ENCODE assay signal across 8 cellular contexts in the genomic region with DNA sequence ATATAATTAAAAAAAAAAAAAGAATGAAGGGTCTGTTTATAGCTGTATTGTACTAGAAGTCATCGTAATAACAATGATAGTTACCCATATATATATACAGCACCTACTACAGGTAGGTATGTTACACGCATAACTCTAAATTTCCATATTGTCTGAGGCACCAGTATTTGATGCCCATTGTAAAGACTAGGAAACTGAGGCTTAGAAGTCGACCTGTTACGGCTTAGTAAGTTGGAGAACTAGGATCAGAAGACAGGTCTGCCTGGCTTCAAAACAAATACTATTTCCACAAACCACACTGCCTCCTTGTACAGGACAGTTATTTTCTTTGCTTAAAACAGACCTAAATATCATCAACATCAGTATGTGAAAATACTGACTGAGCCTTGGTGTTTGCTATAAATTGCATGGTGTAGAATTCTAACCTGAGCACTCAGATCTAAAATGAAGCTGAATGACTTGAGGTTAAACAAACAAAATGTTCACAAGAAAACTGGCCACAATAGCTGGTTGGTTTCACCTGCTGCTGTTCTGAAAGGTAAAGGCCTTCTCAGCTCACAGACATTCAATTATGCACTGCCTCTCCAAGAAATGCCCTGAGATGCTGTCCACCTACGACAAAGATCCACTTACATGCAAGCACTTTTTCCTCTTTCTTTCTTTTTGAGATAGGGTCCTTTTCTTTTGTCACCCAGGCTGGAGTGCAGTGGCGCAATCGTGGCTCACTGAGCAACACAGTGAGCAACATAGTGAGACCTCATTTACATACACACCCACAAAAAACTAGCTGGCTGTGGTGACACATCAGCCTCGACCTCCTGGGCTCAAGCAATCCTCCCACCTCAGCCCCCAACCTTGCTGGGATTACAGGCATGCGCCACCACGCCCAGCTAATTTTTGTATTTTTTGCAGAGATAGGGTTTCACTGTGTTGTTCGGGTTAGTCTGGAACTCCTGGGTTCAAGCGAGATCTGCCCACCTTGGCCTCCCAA. TPM values are rescaled to one million over a fixed set of nuclear protein-coding genes. Genes with fewer than 3 reads are reported as not detected.
DNase-seq lines count a peak whose midpoint lies in the region; ATAC-seq, FAIRE-seq and TF ChIP-seq lines count a peak whose summit lies in the region.
"Had no signal": no experiment of that assay in that cellular context is flagged by ENCODE, and none has a peak within 500 bp of the region (broad histone marks: within the 10 kb centered on the region; RNA-seq: fewer than 3 reads in every experiment).

No MANE protein-coding gene starts in this region.

- peak; percentile 58 for ATAC-seq in GM19023 (IDR thresholded peaks at IDR 0.05; ENCODE audit: unreplicated experiment)
- peak; percentile 54 for ATAC-seq in HG03565 (IDR thresholded peaks at IDR 0.05; ENCODE audit: unreplicated experiment)
- ATAC-seq in gastrocnemius medialis = no peak
- no peak for ATAC-seq in HG02981 (IDR thresholded peaks at IDR 0.05; ENCODE audit: unreplicated experiment)

- in situ Hi-C loops in gastrocnemius medialis (cut with MboI; ENCODE audit: low sequenced_read_pairs in 4 of 4) = no loop called here

- TF ChIP-seq CTCF in bronchial epithelial cell (IDR thresholded peaks at IDR 0.05; ENCODE audit: insufficient read depth, low read length, severe bottlenecking) = no peak
- no peak for TF ChIP-seq CTCF in gastrocnemius medialis (IDR thresholded peaks at IDR 0.05 in 4 of 5, conservative IDR thresholded peaks at IDR 0.05 in 1 of 5)

- TF ChIP-seq POLR2A in gastrocnemius medialis (IDR thresholded peaks at IDR 0.05) = no peak

- no peaks in the 10 kb centered on the region for H3K9me3 ChIP-seq in gastrocnemius medialis

- DNase-seq in bronchial epithelial cell (ENCODE audit: low read depth) = peak; percentile 85
- no peak for DNase-seq in gastrocnemius medialis
- no peak for DNase-seq in dermis blood vessel endothelial cell
- DNase-seq in HT-29 (ENCODE audit: low spot score) = no peak

- no peak for FAIRE-seq in bronchial epithelial cell (lab: Jason Lieb, UNC)

- H3K4me3 ChIP-seq in bronchial epithelial cell (ENCODE audit: low read depth, low read length) (no peak overlapping the region), gastrocnemius medialis (no peak overlapping the region)

- intact Hi-C loops in gastrocnemius medialis (cut with DNase I; ENCODE audit: low total_unique reads) = no loop called here

- H3K36me3 ChIP-seq in bronchial epithelial cell (ENCODE audit: control insufficient read depth, insufficient read depth, low read length) (peaks cover 11% of the 10 kb centered on the region), gastrocnemius medialis (peaks cover 0 to 42% of the 10 kb centered on the region in 2 donors)

- peaks cover 59 to 63% of the 10 kb centered on the region in 2 donors for H3K4me1 ChIP-seq in gastrocnemius medialis

- H3K27ac ChIP-seq in gastrocnemius medialis = peak overlapping the region; percentile 21 to 87 (median 32)

- no peaks in the 10 kb centered on the region for H3K27me3 ChIP-seq in bronchial epithelial cell (ENCODE audit: control insufficient read depth, insufficient read depth, low read length)
- H3K27me3 ChIP-seq in gastrocnemius medialis = no peaks in the 10 kb centered on the region

RNA-seq across cellular contexts. Expression of a gene that starts 35.7 kb away (rescaled TPM):
- 7.1 and 8.1 TPM in 2 replicates for total RNA-seq in bronchial epithelial cell
- total RNA-seq in gastrocnemius medialis = 10 to 100 TPM; 19.6 to 33.6 (median 22.8) TPM
- 19.7 and 37.7 TPM in 2 replicates for total RNA-seq in dermis blood vessel endothelial cell
- total RNA-seq in HT-29 (2014; rRNA removed; shearing (Covaris generic)) = 10.4 and 13.1 TPM in 2 replicates

RNA-seq across cellular contexts. Expression of a gene that starts 58.2 kb away (rescaled TPM):
- not detected in 2 replicates for total RNA-seq in bronchial epithelial cell
- not detected for total RNA-seq in gastrocnemius medialis
- under 0.01 TPM in 1 of 2 replicates, not detected in the other for total RNA-seq in dermis blood vessel endothelial cell
- not detected in 2 replicates for total RNA-seq in HT-29 (2014; rRNA removed; shearing (Covaris generic))
- total RNA-seq: subcutaneous adipose tissue had no signal

Comparison
In these comparisons a context has a peak if more than half of its experiments do, and no peak if none do; other contexts are left out.
1. ATAC-seq: peak in GM19023 (single experiment) and HG03565 (single experiment); none in gastrocnemius medialis (0 of 2) and HG02981 (single experiment).